ENCODE assay signal across 20 cellular contexts in the genomic region with DNA sequence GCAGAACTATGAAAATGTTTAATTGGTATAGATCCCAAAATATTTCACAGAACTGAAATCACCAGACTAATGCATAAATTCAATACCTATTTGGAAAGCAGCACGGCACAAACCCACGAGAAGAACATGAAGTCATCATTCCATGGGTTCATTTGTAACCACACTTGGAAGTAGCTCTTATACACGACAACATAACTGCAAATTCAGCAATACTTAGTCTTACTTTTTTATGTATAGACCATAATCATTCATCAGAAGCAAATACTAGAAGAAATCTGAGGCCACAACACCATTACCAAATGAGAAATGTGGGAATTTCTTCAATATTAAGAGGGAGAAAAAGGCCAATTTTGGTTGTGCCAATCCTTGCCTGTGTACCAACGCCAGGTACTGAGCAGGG.
"Had no signal": no experiment of that assay in that cellular context is flagged by ENCODE, and none has a peak within 500 bp of the region (broad histone marks: within the 10 kb centered on the region; RNA-seq: fewer than 3 reads in every experiment).

No MANE protein-coding gene starts in this region.

- H3K4me3 ChIP-seq: MG63 had no signal

- H3K4me2 ChIP-seq: SK-N-SH had no signal

- H3K9ac ChIP-seq: SK-N-SH had no signal

- H3K27ac ChIP-seq: RWPE1 had no signal

- H3K27me3 ChIP-seq: MG63 had no signal

- H3K9me3 ChIP-seq: MG63, SK-N-SH had no signal

- DNase-seq: Karpas-422, KG1, MG63, NCI-H1092, NCI-H1105 treated with DMSO at 0.1 percent for 48 hours, NCI-H1417 treated with DMSO at 0.1 percent for 48 hours, NCI-H187, NCI-H2029, NCI-H2081 treated with DMSO at 0.1 percent for 48 hours, NCI-H2171, NCI-H226, NCI-H510A, NCI-H524 treated with DMSO at 0.1 percent for 48 hours, NCI-H69, NCI-H774, SHP77, SK-N-SH had no signal

- ATAC-seq: Panc1, PC-3 had no signal
